ENCODE assay signal across 1 cellular context in the genomic region with DNA sequence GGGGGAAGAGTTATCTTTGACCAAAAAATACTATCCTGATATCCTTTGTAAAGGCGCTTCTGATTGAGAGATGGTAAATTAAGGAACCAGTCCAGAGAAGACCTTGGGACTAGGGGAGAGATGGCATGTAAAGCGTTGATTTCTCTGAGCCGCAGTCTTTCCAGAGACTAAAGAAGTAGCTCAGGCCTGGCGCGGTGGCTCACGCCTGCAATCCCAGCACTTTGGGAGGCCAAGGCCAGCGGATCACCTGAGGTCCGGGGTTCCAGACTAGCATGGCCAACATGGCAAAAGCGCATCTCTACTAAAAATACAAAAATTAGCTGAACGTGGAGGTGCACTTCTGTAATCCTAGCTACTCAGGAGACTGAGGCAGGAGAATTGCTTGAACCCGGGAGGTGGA.
TF ChIP-seq lines count a peak whose summit lies in the region.

No MANE protein-coding gene starts in this region.

TF ChIP-seq in A549, 52 proteins besides CTCF, POLR2A, EP300 and RAD21 (continued from another document):
- TF ChIP-seq MAZ (IDR thresholded peaks at IDR 0.05; ENCODE audit: borderline replicate concordance, low read depth, low read length): no peak
- TF ChIP-seq, protein P1, sequence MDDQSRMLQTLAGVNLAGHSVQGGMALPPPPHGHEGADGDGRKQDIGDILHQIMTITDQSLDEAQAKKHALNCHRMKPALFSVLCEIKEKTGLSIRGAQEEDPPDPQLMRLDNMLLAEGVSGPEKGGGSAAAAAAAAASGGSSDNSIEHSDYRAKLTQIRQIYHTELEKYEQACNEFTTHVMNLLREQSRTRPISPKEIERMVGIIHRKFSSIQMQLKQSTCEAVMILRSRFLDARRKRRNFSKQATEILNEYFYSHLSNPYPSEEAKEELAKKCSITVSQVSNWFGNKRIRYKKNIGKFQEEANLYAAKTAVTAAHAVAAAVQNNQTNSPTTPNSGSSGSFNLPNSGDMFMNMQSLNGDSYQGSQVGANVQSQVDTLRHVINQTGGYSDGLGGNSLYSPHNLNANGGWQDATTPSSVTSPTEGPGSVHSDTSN (IDR thresholded peaks at IDR 0.05): no peak
- TF ChIP-seq ATOH8 (CRISPR knock-in tag; IDR thresholded peaks at IDR 0.05; ENCODE audit: low read depth): no peak
- TF ChIP-seq ELK1 (IDR thresholded peaks at IDR 0.05; ENCODE audit: low read depth, low read length): no peak
- TF ChIP-seq, protein P2, sequence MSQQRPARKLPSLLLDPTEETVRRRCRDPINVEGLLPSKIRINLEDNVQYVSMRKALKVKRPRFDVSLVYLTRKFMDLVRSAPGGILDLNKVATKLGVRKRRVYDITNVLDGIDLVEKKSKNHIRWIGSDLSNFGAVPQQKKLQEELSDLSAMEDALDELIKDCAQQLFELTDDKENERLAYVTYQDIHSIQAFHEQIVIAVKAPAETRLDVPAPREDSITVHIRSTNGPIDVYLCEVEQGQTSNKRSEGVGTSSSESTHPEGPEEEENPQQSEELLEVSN (IDR thresholded peaks at IDR 0.05; ENCODE audit: borderline replicate concordance, low read depth): no peak
- TF ChIP-seq ZNF302 (CRISPR knock-in tag; IDR thresholded peaks at IDR 0.05): no peak
- TF ChIP-seq CEBPB (IDR thresholded peaks at IDR 0.05): no peak
- no peak for TF ChIP-seq ZFP36 (IDR thresholded peaks at IDR 0.05; ENCODE audit: borderline replicate concordance, partially characterized antibody)
